20 cellular contexts compared by ENCODE assay signal in genomic region chr7:113891828-113892227, GRCh38. TPM values are rescaled to one million over a fixed set of nuclear protein-coding genes. Genes with fewer than 3 reads are reported as not detected.
DNase-seq lines count a peak whose midpoint lies in the region; ATAC-seq, FAIRE-seq and TF ChIP-seq lines count a peak whose summit lies in the region.
"Had no signal": no experiment of that assay in that cellular context is flagged by ENCODE, and none has a peak within 500 bp of the region (broad histone marks: within the 10 kb centered on the region; RNA-seq: fewer than 3 reads in every experiment).

No MANE protein-coding gene starts in this region.

- no peak for FAIRE-seq in urothelium cell line (lab: Jason Lieb, UNC)
- FAIRE-seq: A549 had no signal

- H3K27ac ChIP-seq in cardiac muscle cell (peak overlapping the region; percentile 40), right atrium auricular region (no peak overlapping the region), foreskin keratinocyte (no peak overlapping the region)
- H3K27ac ChIP-seq: A549, PC-9 had no signal

- peak; percentile 67 for ATAC-seq in foreskin keratinocyte
- ATAC-seq: A549; activated naive CD8-positive, alpha-beta T cell treated with anti-CD3 and anti-CD28 coated beads, Interleukin-2, amount 50 U/mL, for 24 hours; effector memory CD8-positive, alpha-beta T cell; T-helper 17 cell had no signal

- H3K4me1 ChIP-seq in cardiac muscle cell (ENCODE audit: low read depth) (peaks cover 24% of the 10 kb centered on the region), right atrium auricular region (peaks cover 0 to 7% of the 10 kb centered on the region in 2 donors), foreskin keratinocyte (peaks cover 5% of the 10 kb centered on the region)
- H3K4me1 ChIP-seq: A549, Caco-2 had no signal

- in situ Hi-C loops in astrocyte of the cerebellum (cut with HindIII; ENCODE audit: low sequenced_read_pairs) = no loop called here

- H3K4me3 ChIP-seq in cardiac muscle cell (no peak overlapping the region), right atrium auricular region (no peak overlapping the region), astrocyte of the cerebellum (ENCODE audit: low read depth, low read length) (no peak overlapping the region)
- H3K4me3 ChIP-seq: A549, PC-9 had no signal

- no peaks in the 10 kb centered on the region for H3K36me3 ChIP-seq in cardiac muscle cell
- no peaks in the 10 kb centered on the region for H3K36me3 ChIP-seq in right atrium auricular region

- TF ChIP-seq CTCF in cardiac muscle cell (IDR thresholded peaks at IDR 0.05; ENCODE audit: low read depth, low read length) (no peak), right atrium auricular region (IDR thresholded peaks at IDR 0.05) (no peak), astrocyte of the cerebellum (IDR thresholded peaks at IDR 0.05; ENCODE audit: low read depth, low read length, missing control alignments) (no peak), foreskin keratinocyte (conservative IDR thresholded peaks at IDR 0.05) (no peak)

- H3K9me3 ChIP-seq in cardiac muscle cell (ENCODE audit: low read depth) (no peaks in the 10 kb centered on the region), right atrium auricular region (no peaks in the 10 kb centered on the region)
- H3K9me3 ChIP-seq: A549, Caco-2 had no signal

- DNase-seq in cardiac muscle cell (ENCODE audit: low read depth in 1 of 2, low spot score in 1 of 2) (peak in 1 of 2 donors; percentile 3), right atrium auricular region (ENCODE audit: low spot score) (no peak), astrocyte of the cerebellum (ENCODE audit: low read depth) (peak; percentile 42), foreskin keratinocyte (peak; percentile 85 to 95), urothelium cell line (ENCODE audit: low spot score) (peak; percentile 6), AG08395 (ENCODE audit: low spot score) (no peak), NCI-H2029 (lab: John Stamatoyannopoulos, UW) (no peak), inferior parietal cortex (ENCODE audit: extremely low spot score) (no peak)
- DNase-seq: activated CD4-positive, alpha-beta T cell treated with anti-CD3 and anti-CD28 coated beads for 48 hours; activated naive CD8-positive, alpha-beta T cell treated with anti-CD3 and anti-CD28 coated beads, Interleukin-2, amount 50 U/mL, for 24 hours; activated T-cell treated with anti-CD3 and anti-CD28 coated beads, Interleukin-2, amount 50 U/mL, for 1 hour; Caco-2; effector memory CD8-positive, alpha-beta T cell; hippocampal formation; NCI-H1048; NCI-H510A; occipital lobe; PC-9; T-helper 17 cell had no signal

- H3K27me3 ChIP-seq in cardiac muscle cell (no peaks in the 10 kb centered on the region), right atrium auricular region (no peaks in the 10 kb centered on the region), foreskin keratinocyte (no peaks in the 10 kb centered on the region)

RNA-seq across cellular contexts. Expression of gene PPP1R3A, which starts 27.0 kb away (rescaled TPM):
- total RNA-seq in cardiac muscle cell = 19.4 and 24.2 TPM in 2 replicates
- polyA plus RNA-seq in cardiac muscle cell = 16.2 and 17.5 TPM in 2 replicates
- total RNA-seq in right atrium auricular region = 10 to 100 TPM; 53.4 to 97.9 TPM
- not detected in 2 replicates for total RNA-seq in foreskin keratinocyte
- polyA plus RNA-seq in foreskin keratinocyte = not detected in 2 replicates
- total RNA-seq: Caco-2, occipital lobe, PC-9, T-helper 17 cell had no signal
- polyA plus RNA-seq: A549 had no signal

Comparison
In these comparisons a context has a peak if more than half of its experiments do, and no peak if none do; other contexts are left out.
1. DNase-seq: peak in astrocyte of the cerebellum (single experiment), foreskin keratinocyte (2 of 2) and urothelium cell line (single experiment); none in right atrium auricular region (single experiment), AG08395 (single experiment), NCI-H2029 (single experiment) and inferior parietal cortex (single experiment).
2. RNA of gene PPP1R3A, which starts 27.0 kb away (total RNA-seq): 53.4 to 97.9 TPM in right atrium auricular region and 19.4 to 24.2 TPM in cardiac muscle cell; not detected in foreskin keratinocyte; every median in the first group is over 10 times any median in the second.